In the genomic region with DNA sequence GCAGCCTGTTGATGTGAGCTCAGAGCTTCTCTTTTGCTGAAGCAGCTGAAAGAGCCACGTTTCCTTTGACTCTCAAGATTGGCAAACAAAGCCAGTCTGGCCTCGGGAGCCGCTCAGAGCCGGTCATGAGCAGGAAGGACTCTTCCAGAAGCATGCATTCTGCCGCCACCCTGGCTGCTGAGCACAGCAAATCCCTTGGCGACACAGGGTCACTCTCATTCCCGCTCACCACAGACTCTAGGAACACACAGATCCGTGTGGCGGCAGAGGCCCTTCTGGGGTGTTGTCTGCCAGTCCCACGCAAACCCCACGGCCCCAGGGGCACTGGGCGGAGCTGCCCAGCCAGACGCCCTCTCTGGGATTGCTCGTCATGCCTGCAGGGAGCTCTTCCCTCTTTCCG, we compare ENCODE assay signal across 20 cellular contexts.
A peak's percentile ranks its signal among the peaks of the same experiment; 100 is the strongest.
DNase-seq lines count a peak whose midpoint lies in the region; ATAC-seq, FAIRE-seq and TF ChIP-seq lines count a peak whose summit lies in the region.
"Had no signal": no experiment of that assay in that cellular context is flagged by ENCODE, and none has a peak within 500 bp of the region (broad histone marks: within the 10 kb centered on the region; RNA-seq: fewer than 3 reads in every experiment).

No MANE protein-coding gene starts in this region.

- peaks cover 35% of the 10 kb centered on the region for H3K27me3 ChIP-seq in GM23248 (replicated peaks; ENCODE audit: insufficient read depth)
- peaks cover 2% of the 10 kb centered on the region for H3K27me3 ChIP-seq in astrocyte (ENCODE audit: insufficient read depth, low read length)
- peaks cover 0 to 4% of the 10 kb centered on the region in 2 donors for H3K27me3 ChIP-seq in small intestine (ENCODE audit: control insufficient read depth in 2 of 2, insufficient read depth in 2 of 2, low read length in 2 of 2)
- H3K27me3 ChIP-seq: colonic mucosa had no signal

- H3K27me3 Mint-ChIP-seq in astrocyte (ENCODE audit: low read depth, unreplicated experiment), result peaks cover 30% of the 10 kb centered on the region
- no peaks in the 10 kb centered on the region for H3K27me3 Mint-ChIP-seq in activated CD4-positive, alpha-beta memory T cell treated with anti-CD3 and anti-CD28 coated beads, Interleukin-2, amount 10 ng/mL, durations not matched to agents 7 days and 5 days

- H3K9me2 ChIP-seq in GM23248 (ENCODE audit: insufficient read depth), result no peaks in the 10 kb centered on the region

- no peaks in the 10 kb centered on the region for H3F3A ChIP-seq in GM23248 (ENCODE audit: insufficient read depth)

- H3K4me2 ChIP-seq in GM23248 (ENCODE audit: unreplicated experiment) (no peak overlapping the region), astrocyte (ENCODE audit: low read length) (no peak overlapping the region)

- H3K9ac ChIP-seq in GM23248 (no peak overlapping the region), astrocyte (ENCODE audit: low read length) (no peak overlapping the region)

- H3K9me3 ChIP-seq in GM23248 (ENCODE audit: low read depth) (no peaks in the 10 kb centered on the region), astrocyte (ENCODE audit: insufficient read depth, low read depth, low read length) (no peaks in the 10 kb centered on the region), small intestine (ENCODE audit: control insufficient read depth, low read depth) (no peaks in the 10 kb centered on the region)
- H3K9me3 ChIP-seq: colonic mucosa, sigmoid colon, thoracic aorta had no signal

- peak; percentile 36 for DNase-seq in GM23248
- no peak for DNase-seq in astrocyte (ENCODE audit: low read depth)
- DNase-seq in left lobe of liver (ENCODE audit: low spot score), result no peak
- DNase-seq in retina, result peak; percentile 40
- DNase-seq in activated T-cell treated with anti-CD3 and anti-CD28 coated beads for 4 hours, result no peak
- no peak for DNase-seq in small intestine
- DNase-seq in activated CD4-positive, alpha-beta memory T cell treated with anti-CD3 and anti-CD28 coated beads, Interleukin-2, amount 10 ng/mL, durations not matched to agents 7 days and 5 days, result no peak
- DNase-seq: activated B cell treated with CpG ODN at 0.5 μM for 24 hours; activated effector memory CD4-positive, alpha-beta T cell treated with Interleukin-2 at 50 U/mL for 16 hours; amygdala; colonic mucosa; NCI-H1930; NCI-H510A treated with DMSO at 0.1 percent for 48 hours; SHP77 treated with DMSO at 0.1 percent for 48 hours; sigmoid colon; T-helper 2 cell had no signal

- H2AFZ ChIP-seq in GM23248 (0 out of 2 replicates have a peak overlapping the region, but pooled peaks have one; percentile 33), astrocyte (ENCODE audit: low read depth, low read length) (peak overlapping the region; percentile 44)

- H3K36me3 ChIP-seq in GM23248 (ENCODE audit: low read depth), result no peaks in the 10 kb centered on the region
- no peaks in the 10 kb centered on the region for H3K36me3 ChIP-seq in astrocyte (ENCODE audit: insufficient read depth, low read length)
- no peaks in the 10 kb centered on the region for H3K36me3 ChIP-seq in small intestine (ENCODE audit: control insufficient read depth in 2 of 2, insufficient read depth in 2 of 2, low read length in 2 of 2)
- H3K36me3 ChIP-seq: colonic mucosa, sigmoid colon, thoracic aorta had no signal

- H3K4me1 Mint-ChIP-seq in astrocyte (ENCODE audit: low read depth, unreplicated experiment), result peaks cover 5% of the 10 kb centered on the region
- no peaks in the 10 kb centered on the region for H3K4me1 Mint-ChIP-seq in activated CD4-positive, alpha-beta memory T cell treated with anti-CD3 and anti-CD28 coated beads, Interleukin-2, amount 10 ng/mL, durations not matched to agents 7 days and 5 days
- H3K4me1 Mint-ChIP-seq: activated B cell treated with CpG ODN at 0.5 μM for 24 hours had no signal

- H4K20me1 ChIP-seq in GM23248 (ENCODE audit: insufficient read depth) (no peaks in the 10 kb centered on the region), astrocyte (ENCODE audit: insufficient read depth, low read length) (no peaks in the 10 kb centered on the region)

- CTCF ChIA-PET in activated CD4-positive, alpha-beta memory T cell treated with anti-CD3 and anti-CD28 coated beads, Interleukin-2, amount 10 ng/mL, durations not matched to agents 7 days and 5 days (lab: Charles Lee), result no interaction called here

- FAIRE-seq in astrocyte (lab: Jason Lieb, UNC) (no peak), small intestine (lab: Jason Lieb, UNC) (no peak)
- FAIRE-seq: G401.6, GM12878 had no signal

- H3K4me3 ChIP-seq in GM23248 (no peak overlapping the region), astrocyte (ENCODE audit: insufficient read depth, low read depth, low read length) (no peak overlapping the region), small intestine (ENCODE audit: low read depth in 1 of 2, low read length in 2 of 2) (no peak overlapping the region)
- H3K4me3 ChIP-seq: colonic mucosa, GM12878, sigmoid colon, thoracic aorta had no signal

- in situ Hi-C loops in GM23248 (cut with MboI), result no loop called here

- peaks cover 3% of the 10 kb centered on the region for H3K9me3 Mint-ChIP-seq in astrocyte (ENCODE audit: unreplicated experiment)
- peaks cover 5% of the 10 kb centered on the region for H3K9me3 Mint-ChIP-seq in activated CD4-positive, alpha-beta memory T cell treated with anti-CD3 and anti-CD28 coated beads, Interleukin-2, amount 10 ng/mL, durations not matched to agents 7 days and 5 days

- POLR2A ChIA-PET in activated CD4-positive, alpha-beta memory T cell treated with anti-CD3 and anti-CD28 coated beads, Interleukin-2, amount 10 ng/mL, durations not matched to agents 7 days and 5 days (lab: Charles Lee), result no interaction called here

- H3K27ac ChIP-seq in GM23248 (no peak overlapping the region), astrocyte (ENCODE audit: low read depth, low read length) (no peak overlapping the region), small intestine (ENCODE audit: low read depth in 1 of 2, low read length in 1 of 2) (no peak overlapping the region)
- H3K27ac ChIP-seq: colonic mucosa, sigmoid colon, thoracic aorta had no signal

- WGBS in GM23248 (ENCODE audit: low coverage in 1 of 2, low lambda C conversion rate in 2 of 2, missing lambda C conversion rate in 2 of 2), 2 experiments, result 24 to 34% methylated on average over 11 to 15 of the region's 15 CpGs
- 46 to 56% (median 48%) methylated on average over 15 of the region's 15 CpGs for WGBS in small intestine, 3 donors

- peak; percentile 76 for ATAC-seq in left lobe of liver
- ATAC-seq in HG03521 (IDR thresholded peaks at IDR 0.05; ENCODE audit: unreplicated experiment), result no peak
- ATAC-seq: GM12878 had no signal

- H3K4me1 ChIP-seq in GM23248 (ENCODE audit: insufficient read depth) (no peaks in the 10 kb centered on the region), astrocyte (ENCODE audit: insufficient read depth, low read length) (peaks cover 6% of the 10 kb centered on the region), small intestine (ENCODE audit: control insufficient read depth in 2 of 2, insufficient read depth in 1 of 2, low read depth in 1 of 2, low read length in 1 of 2) (no peaks in the 10 kb centered on the region)
- H3K4me1 ChIP-seq: colonic mucosa, sigmoid colon had no signal

- TF ChIP-seq CTCF in astrocyte (IDR thresholded peaks at IDR 0.05; ENCODE audit: insufficient read depth, low read depth, low read length), result no peak

- no peaks in the 10 kb centered on the region for H3K36me3 Mint-ChIP-seq in astrocyte (ENCODE audit: low read depth, unreplicated experiment)
- H3K36me3 Mint-ChIP-seq in activated CD4-positive, alpha-beta memory T cell treated with anti-CD3 and anti-CD28 coated beads, Interleukin-2, amount 10 ng/mL, durations not matched to agents 7 days and 5 days (ENCODE audit: low read depth), result peaks cover 2% of the 10 kb centered on the region

- peak overlapping the region; percentile 42 for H3K27ac Mint-ChIP-seq in astrocyte (ENCODE audit: unreplicated experiment)
- no peak overlapping the region for H3K27ac Mint-ChIP-seq in activated CD4-positive, alpha-beta memory T cell treated with anti-CD3 and anti-CD28 coated beads, Interleukin-2, amount 10 ng/mL, durations not matched to agents 7 days and 5 days
- H3K27ac Mint-ChIP-seq: activated B cell treated with CpG ODN at 0.5 μM for 24 hours had no signal

- H3K4me3 Mint-ChIP-seq in astrocyte (ENCODE audit: unreplicated experiment), result no peak overlapping the region
- no peak overlapping the region for H3K4me3 Mint-ChIP-seq in activated CD4-positive, alpha-beta memory T cell treated with anti-CD3 and anti-CD28 coated beads, Interleukin-2, amount 10 ng/mL, durations not matched to agents 7 days and 5 days
- H3K4me3 Mint-ChIP-seq: activated B cell treated with CpG ODN at 0.5 μM for 24 hours had no signal

- H3K79me2 ChIP-seq in GM23248 (ENCODE audit: insufficient read depth) (no peaks in the 10 kb centered on the region), astrocyte (ENCODE audit: insufficient read depth, low read length) (no peaks in the 10 kb centered on the region)

Comparison
In these comparisons a context has a peak if more than half of its experiments do, and no peak if none do; other contexts are left out.
1. DNase-seq: peak in GM23248 (single experiment) and retina (single experiment); none in astrocyte (single experiment), left lobe of liver (single experiment), activated T-cell treated with anti-CD3 and anti-CD28 coated beads for 4 hours (single experiment), small intestine (single experiment) and activated CD4-positive, alpha-beta memory T cell treated with anti-CD3 and anti-CD28 coated beads, Interleukin-2, amount 10 ng/mL, durations not matched to agents 7 days and 5 days (single experiment).